15 cellular contexts compared by ENCODE assay signal in the genomic region with DNA sequence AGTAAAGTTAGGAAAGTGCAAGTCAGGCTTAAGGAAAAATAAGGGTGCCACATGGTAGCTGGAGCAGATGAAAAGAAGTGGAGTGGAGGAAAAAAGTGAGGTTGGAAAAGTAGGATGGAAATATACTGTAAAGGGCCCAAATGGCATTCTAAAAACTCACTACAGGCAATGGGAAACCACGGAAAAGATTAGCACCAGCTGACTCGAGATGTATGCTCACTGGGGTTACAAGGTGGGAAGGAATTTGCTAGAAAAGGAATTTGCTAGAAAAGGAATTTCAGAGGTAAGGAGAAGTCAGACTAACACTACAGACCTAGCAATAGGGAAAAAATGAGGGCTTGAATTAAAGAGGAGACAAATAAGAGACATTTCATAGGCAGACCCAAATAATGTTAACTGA. TPM values are rescaled to one million over a fixed set of nuclear protein-coding genes. Genes with fewer than 3 reads are reported as not detected.
DNase-seq lines count a peak whose midpoint lies in the region; TF ChIP-seq lines count a peak whose summit lies in the region.
"Had no signal": no experiment of that assay in that cellular context is flagged by ENCODE, and none has a peak within 500 bp of the region (broad histone marks: within the 10 kb centered on the region; RNA-seq: fewer than 3 reads in every experiment).

No MANE protein-coding gene starts in this region.

- POLR2A ChIA-PET in activated CD4-positive, alpha-beta memory T cell treated with anti-CD3 and anti-CD28 coated beads for 36 hours (lab: Charles Lee), result no interaction called here
- POLR2A ChIA-PET in activated CD4-positive, alpha-beta memory T cell treated with anti-CD3 and anti-CD28 coated beads, Interleukin-2, amount 10 ng/mL, durations not matched to agents 7 days and 5 days (lab: Charles Lee), result no interaction called here

- H3K4me1 Mint-ChIP-seq in activated CD4-positive, alpha-beta memory T cell treated with anti-CD3 and anti-CD28 coated beads for 36 hours (ENCODE audit: low read depth), result peaks cover 57% of the 10 kb centered on the region
- peaks cover 50% of the 10 kb centered on the region for H3K4me1 Mint-ChIP-seq in activated CD4-positive, alpha-beta memory T cell treated with anti-CD3 and anti-CD28 coated beads, Interleukin-2, amount 10 ng/mL, durations not matched to agents 7 days and 5 days

- DNase-seq in activated CD4-positive, alpha-beta memory T cell treated with anti-CD3 and anti-CD28 coated beads for 36 hours, result no peak
- DNase-seq in activated CD4-positive, alpha-beta memory T cell treated with anti-CD3 and anti-CD28 coated beads, Interleukin-2, amount 10 ng/mL, durations not matched to agents 7 days and 5 days, result no peak
- DNase-seq in RKO (ENCODE audit: low spot score), result peak; percentile 54
- DNase-seq in fibroblast of peridontal ligament (ENCODE audit: extremely low read depth), result peak; percentile 11
- DNase-seq in retinal pigment epithelial cell (ENCODE audit: low read depth), result peak; percentile 46
- DNase-seq in NCI-H2081 (lab: John Stamatoyannopoulos, UW), result no peak
- no peak for DNase-seq in activated CD8-positive, alpha-beta memory T cell treated with anti-CD3 and anti-CD28 coated beads, Interleukin-2, amount 50 U/mL, for 48 hours
- DNase-seq in activated effector memory CD4-positive, alpha-beta T cell treated with anti-CD3 and anti-CD28 coated beads, Interleukin-2, amount 50 U/mL, for 16 hours, result no peak
- DNase-seq: ACHN; activated CD8-positive, alpha-beta memory T cell treated with anti-CD3 and anti-CD28 coated beads for 24 hours; aorta; head of caudate nucleus; NCI-H187 treated with DMSO at 0.1 percent for 48 hours; spleen; upper lobe of left lung had no signal

- CTCF ChIA-PET in activated CD4-positive, alpha-beta memory T cell treated with anti-CD3 and anti-CD28 coated beads for 36 hours (lab: Charles Lee), result no interaction called here
- CTCF ChIA-PET in activated CD4-positive, alpha-beta memory T cell treated with anti-CD3 and anti-CD28 coated beads, Interleukin-2, amount 10 ng/mL, durations not matched to agents 7 days and 5 days (lab: Charles Lee), result interaction anchor here (0.7 kb wide), 1 partner anchor 123 kb away, joined by 6 read pairs; no protein-coding TSS in a partner anchor

- no peak overlapping the region for H3K4me3 ChIP-seq in retinal pigment epithelial cell (ENCODE audit: low read length)
- H3K4me3 ChIP-seq: spleen, upper lobe of left lung had no signal

- H3K9me3 Mint-ChIP-seq in activated CD4-positive, alpha-beta memory T cell treated with anti-CD3 and anti-CD28 coated beads for 36 hours, result no peaks in the 10 kb centered on the region
- H3K9me3 Mint-ChIP-seq in activated CD4-positive, alpha-beta memory T cell treated with anti-CD3 and anti-CD28 coated beads, Interleukin-2, amount 10 ng/mL, durations not matched to agents 7 days and 5 days, result no peaks in the 10 kb centered on the region

- no peak for TF ChIP-seq CTCF in retinal pigment epithelial cell (conservative IDR thresholded peaks at IDR 0.05; ENCODE audit: low read depth, low read length)

- peak overlapping the region; percentile 82 for H3K27ac Mint-ChIP-seq in activated CD4-positive, alpha-beta memory T cell treated with anti-CD3 and anti-CD28 coated beads for 36 hours
- no peak overlapping the region for H3K27ac Mint-ChIP-seq in activated CD4-positive, alpha-beta memory T cell treated with anti-CD3 and anti-CD28 coated beads, Interleukin-2, amount 10 ng/mL, durations not matched to agents 7 days and 5 days

- intact Hi-C loops in activated CD4-positive, alpha-beta memory T cell treated with anti-CD3 and anti-CD28 coated beads for 36 hours (cut with micrococcal nuclease), result no loop called here

- peaks cover 48% of the 10 kb centered on the region for H3K36me3 Mint-ChIP-seq in activated CD4-positive, alpha-beta memory T cell treated with anti-CD3 and anti-CD28 coated beads for 36 hours
- H3K36me3 Mint-ChIP-seq in activated CD4-positive, alpha-beta memory T cell treated with anti-CD3 and anti-CD28 coated beads, Interleukin-2, amount 10 ng/mL, durations not matched to agents 7 days and 5 days (ENCODE audit: low read depth), result peaks cover 57% of the 10 kb centered on the region

- H3K27me3 Mint-ChIP-seq in activated CD4-positive, alpha-beta memory T cell treated with anti-CD3 and anti-CD28 coated beads for 36 hours, result no peaks in the 10 kb centered on the region
- no peaks in the 10 kb centered on the region for H3K27me3 Mint-ChIP-seq in activated CD4-positive, alpha-beta memory T cell treated with anti-CD3 and anti-CD28 coated beads, Interleukin-2, amount 10 ng/mL, durations not matched to agents 7 days and 5 days

- peak overlapping the region; percentile 20 for H3K4me3 Mint-ChIP-seq in activated CD4-positive, alpha-beta memory T cell treated with anti-CD3 and anti-CD28 coated beads for 36 hours
- H3K4me3 Mint-ChIP-seq in activated CD4-positive, alpha-beta memory T cell treated with anti-CD3 and anti-CD28 coated beads, Interleukin-2, amount 10 ng/mL, durations not matched to agents 7 days and 5 days, result no peak overlapping the region

RNA-seq across cellular contexts. Expression of a gene that starts 3.6 kb away (rescaled TPM):
- 10 to 100 TPM; 69.7 to 71.0 TPM for total RNA-seq in activated CD4-positive, alpha-beta memory T cell treated with anti-CD3 and anti-CD28 coated beads for 36 hours
- 10 to 100 TPM; 51.8 to 64.0 TPM for total RNA-seq in activated CD4-positive, alpha-beta memory T cell treated with anti-CD3 and anti-CD28 coated beads, Interleukin-2, amount 10 ng/mL, durations not matched to agents 7 days and 5 days

RNA-seq across cellular contexts. Expression of a gene that starts 37.8 kb away (rescaled TPM):
- 100 to 1,000 TPM; 183 to 189 TPM for total RNA-seq in activated CD4-positive, alpha-beta memory T cell treated with anti-CD3 and anti-CD28 coated beads for 36 hours
- 100 to 1,000 TPM; 229 TPM for total RNA-seq in activated CD4-positive, alpha-beta memory T cell treated with anti-CD3 and anti-CD28 coated beads, Interleukin-2, amount 10 ng/mL, durations not matched to agents 7 days and 5 days

RNA-seq across cellular contexts. Expression of a gene that starts 45.9 kb away (rescaled TPM):
- total RNA-seq in activated CD4-positive, alpha-beta memory T cell treated with anti-CD3 and anti-CD28 coated beads for 36 hours, result 10 to 100 TPM; 70.2 to 72.5 TPM
- 10 to 100 TPM; 90.0 to 90.7 TPM for total RNA-seq in activated CD4-positive, alpha-beta memory T cell treated with anti-CD3 and anti-CD28 coated beads, Interleukin-2, amount 10 ng/mL, durations not matched to agents 7 days and 5 days

Comparison
In these comparisons a context has a peak if more than half of its experiments do, and no peak if none do; other contexts are left out.
1. DNase-seq: peak in RKO (single experiment), fibroblast of peridontal ligament (single experiment) and retinal pigment epithelial cell (single experiment); none in activated CD4-positive, alpha-beta memory T cell treated with anti-CD3 and anti-CD28 coated beads for 36 hours (single experiment), activated CD4-positive, alpha-beta memory T cell treated with anti-CD3 and anti-CD28 coated beads, Interleukin-2, amount 10 ng/mL, durations not matched to agents 7 days and 5 days (single experiment), NCI-H2081 (0 of 2), activated CD8-positive, alpha-beta memory T cell treated with anti-CD3 and anti-CD28 coated beads, Interleukin-2, amount 50 U/mL, for 48 hours (single experiment) and activated effector memory CD4-positive, alpha-beta T cell treated with anti-CD3 and anti-CD28 coated beads, Interleukin-2, amount 50 U/mL, for 16 hours (single experiment).